In genomic region chr5:117888688-117889087, GRCh38 we compare ENCODE assay signal across 8 cellular contexts.
DNase-seq lines count a peak whose midpoint lies in the region; ATAC-seq, FAIRE-seq and TF ChIP-seq lines count a peak whose summit lies in the region.

No MANE protein-coding gene starts in this region.

- no peaks in the 10 kb centered on the region for H3K4me1 ChIP-seq in right cardiac atrium (ENCODE audit: control insufficient read depth, insufficient read depth, low read length)

- H3K27ac ChIP-seq in right cardiac atrium (ENCODE audit: low read length), result no peak overlapping the region

- DNase-seq in GM12864 (ENCODE audit: low read depth), result peak; percentile 12
- no peak for DNase-seq in right cardiac atrium
- DNase-seq in kidney tubule cell (ENCODE audit: low spot score), result no peak
- DNase-seq in NCI-H446 treated with DMSO at 0.1 percent for 48 hours (lab: John Stamatoyannopoulos, UW), result no peak
- DNase-seq in urothelium cell line (ENCODE audit: low spot score), result no peak
- no peak for DNase-seq in GM19240 (ENCODE audit: insufficient read length, low spot score)

- FAIRE-seq in urothelium cell line (lab: Jason Lieb, UNC), result no peak

- H3K4me3 ChIP-seq in GM12864 (ENCODE audit: low read depth, low read length), result peak overlapping the region; percentile 54
- peak overlapping the region; percentile 40 for H3K4me3 ChIP-seq in right cardiac atrium (ENCODE audit: low read length)

- intact Hi-C loops in right cardiac atrium (cut with DNase I), result no loop called here

- no peak for TF ChIP-seq CTCF in GM12864 (IDR thresholded peaks at IDR 0.05; ENCODE audit: low read depth, low read length, missing control alignments)

- no peaks in the 10 kb centered on the region for H3K27me3 ChIP-seq in right cardiac atrium (ENCODE audit: control insufficient read depth, insufficient read depth)

- ATAC-seq in GM21447 (IDR thresholded peaks at IDR 0.05; ENCODE audit: unreplicated experiment), result peak; percentile 94
- ATAC-seq in HG03565 (IDR thresholded peaks at IDR 0.05; ENCODE audit: unreplicated experiment), result peak; percentile 88
- peak; percentile 33 to 60 for ATAC-seq in right cardiac atrium

- H3K9me3 ChIP-seq in right cardiac atrium (ENCODE audit: control insufficient read depth, low read length), result no peaks in the 10 kb centered on the region

- WGBS in right cardiac atrium, result 22% methylated on average over 2 of the region's 2 CpGs
